21 cellular contexts compared by ENCODE assay signal in the genomic region with DNA sequence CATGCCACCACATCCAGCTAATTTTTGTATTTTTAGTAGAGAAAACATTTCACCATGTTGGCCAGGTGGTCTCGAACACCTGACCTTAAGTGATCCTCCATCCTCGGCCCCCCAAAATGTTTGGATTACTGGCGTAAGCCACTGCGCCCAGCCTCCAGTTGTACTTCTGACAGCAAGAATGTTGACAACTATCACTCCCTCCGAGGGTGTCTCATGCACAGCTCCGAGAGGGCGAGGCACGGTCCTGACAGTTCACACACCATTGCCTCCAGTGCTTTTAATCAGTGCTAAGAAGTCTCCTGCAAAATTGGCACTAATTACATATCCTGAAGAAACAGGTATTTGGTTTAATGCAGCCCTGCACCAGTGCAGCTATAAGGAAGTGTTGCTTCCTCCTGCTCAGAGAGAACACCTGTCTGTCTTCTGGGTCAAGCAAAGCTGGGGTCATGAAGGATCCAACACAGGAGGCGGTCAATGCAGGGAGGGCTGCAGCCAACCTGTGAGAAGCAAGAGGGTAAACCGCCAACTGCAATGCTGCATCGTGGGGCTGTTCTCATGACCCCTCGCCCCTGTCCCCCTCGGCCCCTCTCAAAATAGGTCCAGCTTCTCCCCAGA.
"Had no signal": no experiment of that assay in that cellular context is flagged by ENCODE, and none has a peak within 500 bp of the region (broad histone marks: within the 10 kb centered on the region; RNA-seq: fewer than 3 reads in every experiment).

No MANE protein-coding gene starts in this region.

- H3K36me3 ChIP-seq: left ventricle myocardium inferior, lower lobe of right lung, prostate gland, right lobe of liver, tibial nerve, upper lobe of right lung had no signal

- H3K9ac ChIP-seq: parathyroid adenoma had no signal

- H3K4me1 ChIP-seq: foreskin keratinocyte, left ventricle myocardium inferior, lower lobe of right lung, parathyroid adenoma, prostate gland, right lobe of liver, testis, tibial nerve, upper lobe of right lung had no signal

- ATAC-seq: effector memory CD8-positive, alpha-beta T cell; foreskin keratinocyte; left cardiac atrium; lower lobe of right lung; right lobe of liver; stimulated activated memory B cell treated with anti-CD40 and anti-IgM and Interleukin-4, amounts not matched to agents 10 μg/mL and 1 μg/mL and 100 μg/mL, for 72 hours; stimulated activated naive CD8-positive, alpha-beta T cell treated with anti-CD3 and anti-CD28 coated beads, Interleukin-15, amount 100 ng/mL, for 72 hours; upper lobe of right lung had no signal

- DNase-seq: effector memory CD8-positive, alpha-beta T cell; foreskin keratinocyte; kidney; left cardiac atrium; left ventricle myocardium inferior; lower lobe of right lung; mesendoderm; naive B cell; occipital lobe; right lobe of liver; stimulated activated CD4-positive, alpha-beta T cell treated with anti-CD3 and anti-CD28 coated beads, Interleukin-1b, Interleukin-23, amount 100 ng/mL, for 48 hours; stimulated activated CD4-positive, alpha-beta T cell treated with anti-CD3 and anti-CD28 coated beads, Interleukin-4, amount 100 ng/mL, for 24 hours; stimulated activated naive CD8-positive, alpha-beta T cell treated with anti-CD3 and anti-CD28 coated beads, Interleukin-15, amount 100 ng/mL, for 72 hours; testis; upper lobe of right lung had no signal

- H3K27ac ChIP-seq: epithelial cell of prostate, foreskin keratinocyte, left ventricle myocardium inferior, lower lobe of right lung, parathyroid adenoma, prostate gland, right lobe of liver, testis, tibial nerve, upper lobe of right lung had no signal

- H2AFZ ChIP-seq: hepatocyte, parathyroid adenoma had no signal

- H3K4me3 ChIP-seq: hepatocyte, left ventricle myocardium inferior, lower lobe of right lung, prostate gland, right lobe of liver, testis, tibial nerve, upper lobe of right lung had no signal

- H3K79me2 ChIP-seq: hepatocyte, parathyroid adenoma had no signal

- H3K4me2 ChIP-seq: hepatocyte had no signal

- H3K27me3 ChIP-seq: foreskin keratinocyte, hepatocyte, right lobe of liver, testis, tibial nerve, upper lobe of right lung had no signal

- H3K9me3 ChIP-seq: left ventricle myocardium inferior, lower lobe of right lung, prostate gland, right lobe of liver, testis, upper lobe of right lung had no signal
